In the genomic region with DNA sequence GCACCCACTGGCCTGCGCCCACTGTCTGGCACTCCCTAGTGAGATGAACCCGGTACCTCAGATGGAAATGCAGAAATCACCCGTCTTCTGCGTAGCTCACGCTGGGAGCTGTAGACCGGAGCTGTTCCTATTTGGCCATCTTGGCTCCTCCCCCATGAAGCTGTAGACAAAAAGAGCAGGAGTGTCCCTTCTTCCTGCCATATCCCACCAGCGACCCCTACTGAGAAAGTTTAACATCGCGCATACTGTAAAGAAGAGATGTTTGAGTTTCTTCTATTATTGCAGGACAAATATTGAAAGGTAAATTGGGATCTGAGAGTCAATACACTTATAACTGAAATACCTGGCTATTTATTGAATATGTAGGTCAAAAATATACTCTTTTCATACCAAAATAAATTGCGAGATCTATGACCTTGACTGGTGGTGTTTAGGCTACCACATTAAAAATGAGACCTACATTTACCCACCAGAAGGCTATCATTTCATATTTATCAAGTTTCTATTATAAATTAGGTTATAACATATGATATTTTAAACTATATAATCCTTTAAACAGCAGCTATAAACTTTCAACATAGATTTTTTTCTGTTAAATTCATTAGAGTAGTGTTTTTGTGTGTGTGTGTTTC, we compare ENCODE assay signal across 9 cellular contexts.
DNase-seq lines count a peak whose midpoint lies in the region; ATAC-seq and TF ChIP-seq lines count a peak whose summit lies in the region.
"Had no signal": no experiment of that assay in that cellular context is flagged by ENCODE, and none has a peak within 500 bp of the region (broad histone marks: within the 10 kb centered on the region; RNA-seq: fewer than 3 reads in every experiment).

No MANE protein-coding gene starts in this region.

- intact Hi-C loops in sciatic nerve (cut with DNase I), result no loop called here
- intact Hi-C loops in naive thymus-derived CD4-positive, alpha-beta T cell (cut with micrococcal nuclease), result no loop called here

- peaks cover 0 to 5% (median 0%) of the 10 kb centered on the region in 3 experiments for H3K9me3 ChIP-seq in naive thymus-derived CD4-positive, alpha-beta T cell (ENCODE audit: control insufficient read depth in 2 of 3, low read length in 3 of 3)

- no peaks in the 10 kb centered on the region for H3K27me3 Mint-ChIP-seq in naive thymus-derived CD4-positive, alpha-beta T cell
- H3K27me3 Mint-ChIP-seq: CD4-positive, CD25-positive, alpha-beta regulatory T cell had no signal

- no peaks in the 10 kb centered on the region for H3K27me3 ChIP-seq in naive thymus-derived CD4-positive, alpha-beta T cell (ENCODE audit: control insufficient read depth in 2 of 2, insufficient read depth in 2 of 2, low read length in 2 of 2)

- POLR2A ChIA-PET in naive thymus-derived CD4-positive, alpha-beta T cell (lab: Charles Lee), result no interaction called here

- no peak overlapping the region for H3K27ac ChIP-seq in naive thymus-derived CD4-positive, alpha-beta T cell (ENCODE audit: low read depth, low read length)

- H3K4me3 ChIP-seq in naive thymus-derived CD4-positive, alpha-beta T cell (ENCODE audit: low read length), result no peak overlapping the region

- H3K27ac Mint-ChIP-seq in naive thymus-derived CD4-positive, alpha-beta T cell, result no peak overlapping the region
- H3K27ac Mint-ChIP-seq: CD4-positive, CD25-positive, alpha-beta regulatory T cell had no signal

- H3K4me1 Mint-ChIP-seq in naive thymus-derived CD4-positive, alpha-beta T cell, result no peaks in the 10 kb centered on the region
- H3K4me1 Mint-ChIP-seq: CD4-positive, CD25-positive, alpha-beta regulatory T cell had no signal

- H3K36me3 Mint-ChIP-seq in naive thymus-derived CD4-positive, alpha-beta T cell, result peaks cover 0 to 4% (median 0%) of the 10 kb centered on the region in 5 donors
- H3K36me3 Mint-ChIP-seq: CD4-positive, CD25-positive, alpha-beta regulatory T cell had no signal

- H3K4me3 Mint-ChIP-seq in naive thymus-derived CD4-positive, alpha-beta T cell, result peak overlapping the region in 1 of 10 donors; percentile 61
- H3K4me3 Mint-ChIP-seq: CD4-positive, CD25-positive, alpha-beta regulatory T cell had no signal

- H3K36me3 ChIP-seq in naive thymus-derived CD4-positive, alpha-beta T cell (ENCODE audit: control insufficient read depth in 2 of 3, insufficient read depth in 3 of 3, low read length in 3 of 3), result no peaks in the 10 kb centered on the region

- peak; percentile 100 for ATAC-seq in SK-N-SH treated with all-trans-retinoic acid at 6 μM for 48 hours
- ATAC-seq in HG02973 (IDR thresholded peaks at IDR 0.05; ENCODE audit: unreplicated experiment), result no peak
- no peak for ATAC-seq in sciatic nerve
- ATAC-seq in naive thymus-derived CD4-positive, alpha-beta T cell, result no peak
- ATAC-seq in HG03280 (IDR thresholded peaks at IDR 0.05; ENCODE audit: unreplicated experiment), result no peak

- no peaks in the 10 kb centered on the region for H3K4me1 ChIP-seq in naive thymus-derived CD4-positive, alpha-beta T cell (ENCODE audit: control insufficient read depth in 2 of 2, insufficient read depth in 2 of 2, low read length in 2 of 2)

- H3K9me3 Mint-ChIP-seq in naive thymus-derived CD4-positive, alpha-beta T cell, result peaks cover 0 to 13% (median 6%) of the 10 kb centered on the region in 11 donors

- CTCF ChIA-PET in naive thymus-derived CD4-positive, alpha-beta T cell (lab: Charles Lee), result no interaction called here

- DNase-seq in stimulated activated CD4-positive, alpha-beta T cell treated with anti-CD3 and anti-CD28 coated beads, Interleukin-15, amount 100 ng/mL, for 24 hours, result peak; percentile 2
- no peak for DNase-seq in stimulated activated CD4-positive, alpha-beta T cell treated with anti-CD3 and anti-CD28 coated beads, Interleukin-1b, Interleukin-23, amount 100 ng/mL, for 48 hours
- DNase-seq in iPS DF 4.7 (ENCODE audit: extremely low read depth, low spot score) (peak; percentile 90), sciatic nerve (ENCODE audit: low spot score) (no peak)
- no peak for DNase-seq in naive thymus-derived CD4-positive, alpha-beta T cell
- DNase-seq: CD4-positive, CD25-positive, alpha-beta regulatory T cell had no signal

TF ChIP-seq in SK-N-SH treated with all-trans-retinoic acid at 6 μM for 48 hours, 23 proteins besides CTCF, POLR2A, EP300 and RAD21:
- TF ChIP-seq ZFP30 (CRISPR knock-in tag; IDR thresholded peaks at IDR 0.05) (no peak), OSR1 (CRISPR knock-in tag; IDR thresholded peaks at IDR 0.05) (no peak), BACH2 (CRISPR knock-in tag; IDR thresholded peaks at IDR 0.05; ENCODE audit: borderline replicate concordance) (no peak), GLIS3 (CRISPR knock-in tag; IDR thresholded peaks at IDR 0.05) (no peak), POU6F1 (CRISPR knock-in tag; IDR thresholded peaks at IDR 0.05; ENCODE audit: borderline replicate concordance, low read depth) (no peak), ZNF8 (CRISPR knock-in tag; IDR thresholded peaks at IDR 0.05) (no peak), RARB (CRISPR knock-in tag; IDR thresholded peaks at IDR 0.05) (no peak), SNAI2 (CRISPR knock-in tag; IDR thresholded peaks at IDR 0.05) (no peak), ZNF565 (CRISPR knock-in tag; conservative IDR thresholded peaks at IDR 0.05; ENCODE audit: low read depth) (no peak)
- TF ChIP-seq, protein P1, sequence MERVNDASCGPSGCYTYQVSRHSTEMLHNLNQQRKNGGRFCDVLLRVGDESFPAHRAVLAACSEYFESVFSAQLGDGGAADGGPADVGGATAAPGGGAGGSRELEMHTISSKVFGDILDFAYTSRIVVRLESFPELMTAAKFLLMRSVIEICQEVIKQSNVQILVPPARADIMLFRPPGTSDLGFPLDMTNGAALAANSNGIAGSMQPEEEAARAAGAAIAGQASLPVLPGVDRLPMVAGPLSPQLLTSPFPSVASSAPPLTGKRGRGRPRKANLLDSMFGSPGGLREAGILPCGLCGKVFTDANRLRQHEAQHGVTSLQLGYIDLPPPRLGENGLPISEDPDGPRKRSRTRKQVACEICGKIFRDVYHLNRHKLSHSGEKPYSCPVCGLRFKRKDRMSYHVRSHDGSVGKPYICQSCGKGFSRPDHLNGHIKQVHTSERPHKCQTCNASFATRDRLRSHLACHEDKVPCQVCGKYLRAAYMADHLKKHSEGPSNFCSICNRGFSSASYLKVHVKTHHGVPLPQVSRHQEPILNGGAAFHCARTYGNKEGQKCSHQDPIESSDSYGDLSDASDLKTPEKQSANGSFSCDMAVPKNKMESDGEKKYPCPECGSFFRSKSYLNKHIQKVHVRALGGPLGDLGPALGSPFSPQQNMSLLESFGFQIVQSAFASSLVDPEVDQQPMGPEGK (CRISPR knock-in tag; IDR thresholded peaks at IDR 0.05; ENCODE audit: borderline replicate concordance), result no peak

Comparison
In these comparisons a context has a peak if more than half of its experiments do, and no peak if none do; other contexts are left out.
1. DNase-seq: peak in stimulated activated CD4-positive, alpha-beta T cell treated with anti-CD3 and anti-CD28 coated beads, Interleukin-15, amount 100 ng/mL, for 24 hours (single experiment) and iPS DF 4.7 (single experiment); none in stimulated activated CD4-positive, alpha-beta T cell treated with anti-CD3 and anti-CD28 coated beads, Interleukin-1b, Interleukin-23, amount 100 ng/mL, for 48 hours (single experiment), sciatic nerve (single experiment) and naive thymus-derived CD4-positive, alpha-beta T cell (0 of 9).